Comparison of ENCODE assay signal across 25 cellular contexts in genomic region chr17:44253021-44253420, GRCh38. TPM values are rescaled to one million over a fixed set of nuclear protein-coding genes. Genes with fewer than 3 reads are reported as not detected.
DNase-seq lines count a peak whose midpoint lies in the region; ATAC-seq, FAIRE-seq and TF ChIP-seq lines count a peak whose summit lies in the region.
"Had no signal": no experiment of that assay in that cellular context is flagged by ENCODE, and none has a peak within 500 bp of the region (broad histone marks: within the 10 kb centered on the region; RNA-seq: fewer than 3 reads in every experiment).

No MANE protein-coding gene starts in this region.

- no peaks in the 10 kb centered on the region for H3K36me3 Mint-ChIP-seq in natural killer cell treated with Interleukin-12 subunit alpha and Interleukin-12 subunit beta and Interleukin-15 and Interleukin-18, amount 100 ng/mL, for 72 hours
- H3K36me3 Mint-ChIP-seq: CD4-positive, alpha-beta memory T cell had no signal

- H3K4me3 ChIP-seq in right cardiac atrium (ENCODE audit: low read length) (no peak overlapping the region), heart left ventricle (no peak overlapping the region), kidney (ENCODE audit: low read length in 2 of 2) (no peak overlapping the region)
- H3K4me3 ChIP-seq: A549, HAP-1 had no signal

- ATAC-seq in right cardiac atrium (no peak), heart left ventricle (no peak), HG02610 (IDR thresholded peaks at IDR 0.05; ENCODE audit: unreplicated experiment) (no peak)
- no peak for ATAC-seq in natural killer cell treated with Interleukin-12 subunit alpha and Interleukin-12 subunit beta and Interleukin-15 and Interleukin-18, amount 100 ng/mL, for 72 hours
- ATAC-seq: A549 had no signal

- intact Hi-C loops in right cardiac atrium (cut with DNase I), result no loop called here
- intact Hi-C loops in heart left ventricle (cut with DNase I), result no loop called here
- intact Hi-C loops in kidney (cut with DNase I), result no loop called here

- no peaks in the 10 kb centered on the region for H3K36me3 ChIP-seq in heart left ventricle
- no peaks in the 10 kb centered on the region for H3K36me3 ChIP-seq in kidney (ENCODE audit: control insufficient read depth in 1 of 2, insufficient read depth in 2 of 2, low read length in 2 of 2)
- H3K36me3 ChIP-seq: HAP-1 had no signal

- H3K27ac Mint-ChIP-seq in natural killer cell treated with Interleukin-12 subunit alpha and Interleukin-12 subunit beta and Interleukin-15 and Interleukin-18, amount 100 ng/mL, for 72 hours, result no peak overlapping the region
- H3K27ac Mint-ChIP-seq: CD4-positive, alpha-beta memory T cell; HFFc6 had no signal

- TF ChIP-seq POLR2A in heart left ventricle (IDR thresholded peaks at IDR 0.05), result no peak

- H3K4me1 ChIP-seq in right cardiac atrium (ENCODE audit: control insufficient read depth, insufficient read depth, low read length) (no peaks in the 10 kb centered on the region), heart left ventricle (peaks cover 0 to 6% (median 2%) of the 10 kb centered on the region in 12 donors), kidney (ENCODE audit: control insufficient read depth in 1 of 2, insufficient read depth in 1 of 2, low read depth in 1 of 2, low read length in 2 of 2) (peaks cover 0 to 3% of the 10 kb centered on the region in 2 donors)
- H3K4me1 ChIP-seq: A549, Caco-2, HAP-1 had no signal

- H3K4me3 Mint-ChIP-seq in natural killer cell treated with Interleukin-12 subunit alpha and Interleukin-12 subunit beta and Interleukin-15 and Interleukin-18, amount 100 ng/mL, for 72 hours, result no peak overlapping the region
- H3K4me3 Mint-ChIP-seq: CD4-positive, alpha-beta memory T cell; HFFc6 had no signal

- H3K9me3 Mint-ChIP-seq in natural killer cell treated with Interleukin-12 subunit alpha and Interleukin-12 subunit beta and Interleukin-15 and Interleukin-18, amount 100 ng/mL, for 72 hours, result no peaks in the 10 kb centered on the region
- H3K9me3 Mint-ChIP-seq: CD4-positive, alpha-beta memory T cell; HFFc6 had no signal

- H3K9ac ChIP-seq in kidney (ENCODE audit: low read length in 2 of 2), result no peak overlapping the region

- WGBS in right cardiac atrium, result 78% methylated on average over 14 of the region's 14 CpGs
- WGBS in heart left ventricle, 4 donors, result 78 to 89% (median 82%) methylated on average over 14 of the region's 14 CpGs

- peaks cover 5 to 11% of the 10 kb centered on the region in 2 donors for H3K4me1 Mint-ChIP-seq in natural killer cell treated with Interleukin-12 subunit alpha and Interleukin-12 subunit beta and Interleukin-15 and Interleukin-18, amount 100 ng/mL, for 72 hours (ENCODE audit: low read depth in 2 of 2)

- no peaks in the 10 kb centered on the region for H3K27me3 ChIP-seq in right cardiac atrium (ENCODE audit: control insufficient read depth, insufficient read depth)
- H3K27me3 ChIP-seq in heart left ventricle, result no peaks in the 10 kb centered on the region

- peak; percentile 23 for FAIRE-seq in HTR-8/SVneo (lab: Jason Lieb, UNC)
- FAIRE-seq in kidney (lab: Jason Lieb, UNC), result no peak
- no peak for FAIRE-seq in RCC 7860 (lab: Jason Lieb, UNC)
- FAIRE-seq: A549, GM12891, GM18507, H54 had no signal

- TF ChIP-seq CTCF in heart left ventricle (IDR thresholded peaks at IDR 0.05), result no peak
- no peak for TF ChIP-seq CTCF in kidney (IDR thresholded peaks at IDR 0.05; ENCODE audit: borderline replicate concordance, extremely low read depth, insufficient read depth)

- peak in 2 of 3 donors; percentile 11 to 55 for DNase-seq in right cardiac atrium
- no peak for DNase-seq in heart left ventricle
- DNase-seq in HTR-8/SVneo (ENCODE audit: insufficient read length, low spot score), result no peak
- DNase-seq in kidney, result peak; percentile 49
- no peak for DNase-seq in RCC 7860 (ENCODE audit: low spot score)
- DNase-seq in natural killer cell treated with Interleukin-12 subunit alpha and Interleukin-12 subunit beta and Interleukin-15 and Interleukin-18, amount 100 ng/mL, for 72 hours (ENCODE audit: low spot score), result no peak
- DNase-seq: ACHN; C1 segment of cervical spinal cord; Caco-2; CD4-positive, alpha-beta memory T cell; DMS53; DMS79 treated with DMSO at 0.1 percent for 48 hours; GF-D8; GOT3; HFFc6 had no signal

- H3K9me3 ChIP-seq in right cardiac atrium (ENCODE audit: control insufficient read depth, low read length) (no peaks in the 10 kb centered on the region), heart left ventricle (no peaks in the 10 kb centered on the region), kidney (ENCODE audit: control insufficient read depth in 1 of 2, low read length in 2 of 2) (no peaks in the 10 kb centered on the region)
- H3K9me3 ChIP-seq: A549, Caco-2, HAP-1 had no signal

- H3K27ac ChIP-seq in right cardiac atrium (ENCODE audit: low read length) (no peak overlapping the region), heart left ventricle (no peak overlapping the region), kidney (ENCODE audit: low read depth in 2 of 2, low read length in 2 of 2) (no peak overlapping the region)
- H3K27ac ChIP-seq: 22Rv1, A549 had no signal

- H3K27me3 Mint-ChIP-seq in natural killer cell treated with Interleukin-12 subunit alpha and Interleukin-12 subunit beta and Interleukin-15 and Interleukin-18, amount 100 ng/mL, for 72 hours, result peaks cover 4 to 8% of the 10 kb centered on the region in 2 donors

RNA-seq across cellular contexts. Expression of gene SLC4A1, which starts 14.9 kb away (rescaled TPM):
- total RNA-seq in right cardiac atrium (under 1 TPM in 3 of 4 donors, not detected in 1; 0.31 to 0.72 (median 0.46) TPM), heart left ventricle (1 to 10 TPM in 1 of 9 donors, under 1 TPM in 7, not detected in 1; 0.29 to 3.3 (median 0.61) TPM), kidney (2.1 TPM)
- polyA plus RNA-seq in right cardiac atrium (0.16 TPM), heart left ventricle (under 1 TPM in 1 of 2 donors, not detected in 1; 0.03 TPM), kidney (ENCODE audit: insufficient read depth, low read depth, low replicate concordance) (201 TPM)
- not detected for total RNA-seq in natural killer cell treated with Interleukin-12 subunit alpha and Interleukin-12 subunit beta and Interleukin-15 and Interleukin-18, amount 100 ng/mL, for 72 hours
- total RNA-seq: Caco-2; CD4-positive, alpha-beta memory T cell; Daoy; G401; HFFc6 had no signal
- polyA plus RNA-seq: A549; BJ; CD4-positive, alpha-beta memory T cell had no signal

RNA-seq across cellular contexts. Expression of gene UBTF, which starts 33.5 kb away (rescaled TPM):
- 10 to 100 TPM; 36.7 to 63.4 (median 58.6) TPM for total RNA-seq in right cardiac atrium
- 43.5 TPM for polyA plus RNA-seq in right cardiac atrium
- total RNA-seq in heart left ventricle, result 10 to 100 TPM; 33.1 to 61.2 (median 44.2) TPM
- 10 to 100 TPM; 34.1 to 41.6 TPM for polyA plus RNA-seq in heart left ventricle
- total RNA-seq in kidney, result 98.8 TPM
- polyA plus RNA-seq in kidney (ENCODE audit: insufficient read depth, low read depth, low replicate concordance), result 46.1 TPM
- 100 to 1,000 TPM; 109 to 201 TPM for total RNA-seq in natural killer cell treated with Interleukin-12 subunit alpha and Interleukin-12 subunit beta and Interleukin-15 and Interleukin-18, amount 100 ng/mL, for 72 hours

RNA-seq across cellular contexts. Expression of gene ATXN7L3, which starts 53.3 kb away (rescaled TPM):
- total RNA-seq in right cardiac atrium (10 to 100 TPM; 37.5 to 52.7 (median 41.2) TPM), heart left ventricle (10 to 100 TPM; 24.1 to 51.9 (median 35.3) TPM), kidney (64.8 TPM)
- polyA plus RNA-seq in right cardiac atrium (31.0 TPM), heart left ventricle (10 to 100 TPM; 24.3 to 54.4 TPM), kidney (ENCODE audit: insufficient read depth, low read depth, low replicate concordance) (20.0 TPM)
- total RNA-seq in natural killer cell treated with Interleukin-12 subunit alpha and Interleukin-12 subunit beta and Interleukin-15 and Interleukin-18, amount 100 ng/mL, for 72 hours, result 100 to 1,000 TPM; 117 to 139 TPM

RNA-seq across cellular contexts. Expression of gene RUNDC3A, which starts 55.4 kb away (rescaled TPM):
- total RNA-seq in right cardiac atrium, result 1 to 10 TPM; 1.8 to 4.5 (median 2.3) TPM
- 1.6 TPM for polyA plus RNA-seq in right cardiac atrium
- total RNA-seq in heart left ventricle, result 1 to 10 TPM in 2 of 9 donors, under 1 TPM in 6, not detected in 1; 0.27 to 1.3 (median 0.57) TPM
- polyA plus RNA-seq in heart left ventricle, result under 1 TPM; 0.19 to 0.57 TPM
- total RNA-seq in kidney, result 2.2 TPM
- polyA plus RNA-seq in kidney (ENCODE audit: insufficient read depth, low read depth, low replicate concordance), result 6.4 TPM
- total RNA-seq in natural killer cell treated with Interleukin-12 subunit alpha and Interleukin-12 subunit beta and Interleukin-15 and Interleukin-18, amount 100 ng/mL, for 72 hours, result under 1 TPM in 1 of 2 donors, not detected in 1; 0.48 TPM

Comparison
In these comparisons a context has a peak if more than half of its experiments do, and no peak if none do; other contexts are left out.
1. DNase-seq: peak in right cardiac atrium (2 of 3) and kidney (single experiment); none in heart left ventricle (0 of 5), HTR-8/SVneo (single experiment), RCC 7860 (single experiment) and natural killer cell treated with Interleukin-12 subunit alpha and Interleukin-12 subunit beta and Interleukin-15 and Interleukin-18, amount 100 ng/mL, for 72 hours (single experiment).